In the genomic region with DNA sequence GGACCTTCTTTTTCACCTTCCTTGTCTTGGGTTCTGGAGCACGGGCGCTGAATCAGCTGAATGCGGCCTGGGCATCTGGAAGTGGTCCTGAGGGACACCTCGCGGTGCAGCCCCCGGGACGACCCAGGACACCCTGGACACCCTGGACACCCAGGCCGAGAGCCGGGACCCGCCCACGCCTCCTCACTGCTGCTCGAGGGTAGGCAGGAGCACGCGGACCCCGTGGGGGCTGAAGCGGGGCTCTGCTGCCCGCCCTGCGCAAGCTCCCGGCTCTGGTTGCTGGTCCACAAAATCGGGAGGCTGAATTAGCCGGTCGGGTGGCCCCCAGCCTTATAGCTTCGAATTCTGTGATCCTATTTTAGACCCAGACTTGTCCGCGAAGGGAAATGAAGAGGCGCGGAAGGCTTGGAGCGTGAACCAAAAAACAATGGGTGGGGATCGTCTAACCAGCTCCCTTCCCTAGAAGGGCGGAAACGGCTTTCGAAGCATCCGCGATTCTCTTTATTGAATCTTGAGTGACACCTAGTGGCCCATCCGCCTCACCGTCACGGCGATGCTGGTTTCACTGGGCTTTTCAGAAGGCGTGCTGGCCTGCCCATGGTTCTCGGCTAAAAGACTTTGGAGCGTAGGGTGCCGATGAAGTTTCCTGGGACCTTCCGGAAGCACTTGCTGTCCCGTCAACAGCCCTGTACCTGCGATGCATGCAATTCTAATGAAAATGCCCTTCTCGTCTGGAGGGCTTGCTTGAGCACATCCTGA, we compare ENCODE assay signal across 8 cellular contexts. TPM values are rescaled to one million over a fixed set of nuclear protein-coding genes. Genes with fewer than 3 reads are reported as not detected.
DNase-seq lines count a peak whose midpoint lies in the region; ATAC-seq and TF ChIP-seq lines count a peak whose summit lies in the region.

No MANE protein-coding gene starts in this region.

- 2% methylated on average over 25 of the region's 46 CpGs for WGBS in SK-N-SH (ENCODE audit: low lambda C conversion rate)
- 0 to 1% methylated on average over 21 to 46 of the region's 46 CpGs for WGBS in testis, 2 donors

- H3K4me3 Mint-ChIP-seq in glutamatergic neuron (ENCODE audit: unreplicated experiment), result peak overlapping the region; percentile 91

- no peaks in the 10 kb centered on the region for H4K20me1 ChIP-seq in SK-N-SH (ENCODE audit: insufficient read depth)
- no peaks in the 10 kb centered on the region for H4K20me1 ChIP-seq in osteoblast (ENCODE audit: insufficient read depth, low read length)

- peak overlapping the region; percentile 89 for H2AFZ ChIP-seq in SK-N-SH (ENCODE audit: low read depth)
- peak overlapping the region; percentile 76 for H2AFZ ChIP-seq in osteoblast (ENCODE audit: low read length)

- H3K36me3 Mint-ChIP-seq in glutamatergic neuron (ENCODE audit: unreplicated experiment), result no peaks in the 10 kb centered on the region

- H3K9me3 ChIP-seq in SK-N-SH (no peaks in the 10 kb centered on the region), osteoblast (ENCODE audit: low read depth, low read length) (no peaks in the 10 kb centered on the region), testis (no peaks in the 10 kb centered on the region)

- H3K79me2 ChIP-seq in SK-N-SH (ENCODE audit: insufficient read depth) (no peaks in the 10 kb centered on the region), osteoblast (ENCODE audit: insufficient read depth, low read length) (no peaks in the 10 kb centered on the region)

- H3K4me1 ChIP-seq in SK-N-SH (ENCODE audit: control insufficient read depth in 1 of 2, insufficient read depth in 2 of 2, low read depth in 1 of 2, low read length in 1 of 2), result peaks cover 8 to 14% of the 10 kb centered on the region in 2 experiments; a peak in 2 of 4 replicates
- peaks cover 32% of the 10 kb centered on the region for H3K4me1 ChIP-seq in osteoblast (ENCODE audit: insufficient read depth, low read length)
- H3K4me1 ChIP-seq in testis, result peaks cover 9% of the 10 kb centered on the region

- DNase-seq in GM04504 (ENCODE audit: low read depth), result peak; percentile 69
- DNase-seq in NB4 (ENCODE audit: low read depth), result peak; percentile 91
- peak; percentile 80 for DNase-seq in SK-N-SH
- DNase-seq in activated naive CD4-positive, alpha-beta T cell treated with anti-CD3 and anti-CD28 coated beads, Interleukin-2, amount 50 U/mL, for 16 hours, result peak; percentile 82
- peak; percentile 85 for DNase-seq in glutamatergic neuron
- peak; percentile 81 for DNase-seq in osteoblast (ENCODE audit: insufficient read length, low spot score, missing footprints)
- DNase-seq in testis, result peak; percentile 94

- H3K4me3 ChIP-seq in NB4 (ENCODE audit: low read depth, low read length) (peak overlapping the region; percentile 48), SK-N-SH (ENCODE audit: low read depth in 2 of 2, low read length in 1 of 2) (peak overlapping the region; percentile 63), osteoblast (ENCODE audit: insufficient read depth, low read length) (peak overlapping the region; percentile 81), testis (peak overlapping the region; percentile 47 to 55)

- H3K4me2 ChIP-seq in SK-N-SH, result peak overlapping the region; percentile 90
- H3K4me2 ChIP-seq in osteoblast (ENCODE audit: insufficient read depth, low read length), result peak overlapping the region; percentile 96

- peaks cover 21% of the 10 kb centered on the region for H3F3A ChIP-seq in SK-N-SH (replicated peaks; ENCODE audit: insufficient read depth)

- H3K27me3 ChIP-seq in SK-N-SH (ENCODE audit: insufficient read depth) (no peaks in the 10 kb centered on the region), osteoblast (ENCODE audit: insufficient read depth, low read length) (no peaks in the 10 kb centered on the region), testis (no peaks in the 10 kb centered on the region)

- intact Hi-C loops in testis (cut with DNase I; ENCODE audit: low total_unique reads), result loop anchor here (5.0 kb wide), 2 partner anchors 535 to 595 kb away; no protein-coding TSS in a partner anchor

- peak; percentile 88 for TF ChIP-seq CTCF in NB4 (IDR thresholded peaks at IDR 0.05; ENCODE audit: low read depth, low read length)
- peak; percentile 87 for TF ChIP-seq CTCF in SK-N-SH (IDR thresholded peaks at IDR 0.05)
- peak; percentile 73 for TF ChIP-seq CTCF in glutamatergic neuron (IDR thresholded peaks at IDR 0.05; ENCODE audit: partially characterized antibody, unreplicated experiment)
- TF ChIP-seq CTCF in osteoblast (IDR thresholded peaks at IDR 0.05; ENCODE audit: extremely low read depth, low read depth, low read length), result peak; percentile 90
- peak; percentile 65 to 80 (median 69) for TF ChIP-seq CTCF in testis (IDR thresholded peaks at IDR 0.05)

- no peak for TF ChIP-seq EP300 in SK-N-SH (IDR thresholded peaks at IDR 0.05; ENCODE audit: borderline replicate concordance in 1 of 2, low read depth in 1 of 2, low read length in 1 of 2)

- peaks cover 3% of the 10 kb centered on the region for H3K9me3 Mint-ChIP-seq in glutamatergic neuron (ENCODE audit: unreplicated experiment)

- CTCF ChIA-PET in SK-N-SH (lab: Yijun Ruan, JAX), result interaction anchor here (0.6 to 8.7 kb wide), 126 partner anchors 8 to 1317 kb away, joined by 3 to 182 read pairs (median 4); partner anchors contain the start of genes CRADD, MRPL42 and SOCS2

- POLR2A ChIA-PET in SK-N-SH (lab: Yijun Ruan, JAX), result interaction anchor here (1.0 to 2.2 kb wide), 5 partner anchors 214 to 565 kb away, joined by 3 to 11 read pairs (median 4); partner anchors contain the start of gene SOCS2

- H3K9ac ChIP-seq in SK-N-SH, result peak overlapping the region; percentile 68

- TF ChIP-seq POLR2A in NB4 (IDR thresholded peaks at IDR 0.05; ENCODE audit: extremely low read depth, insufficient read length) (no peak), testis (IDR thresholded peaks at IDR 0.05) (no peak)

- TF ChIP-seq RAD21 in SK-N-SH (IDR thresholded peaks at IDR 0.05; ENCODE audit: low read length), result peak; percentile 88

- H3K27me3 Mint-ChIP-seq in glutamatergic neuron (ENCODE audit: unreplicated experiment), result peaks cover 18% of the 10 kb centered on the region

- peaks cover 9% of the 10 kb centered on the region for H3K4me1 Mint-ChIP-seq in glutamatergic neuron (ENCODE audit: low read depth, unreplicated experiment)

- H3K9me2 ChIP-seq in SK-N-SH, result no peaks in the 10 kb centered on the region

- H3K27ac ChIP-seq in SK-N-SH (ENCODE audit: low read depth in 2 of 2, low read length in 1 of 2) (peak overlapping the region in 1 of 2 experiments; percentile 35; a peak in 1 of 4 replicates), osteoblast (ENCODE audit: low read depth, low read length) (peak overlapping the region; percentile 33), testis (peak overlapping the region in 1 of 2 donors; percentile 32)

- H3K27ac Mint-ChIP-seq in glutamatergic neuron (ENCODE audit: unreplicated experiment), result peak overlapping the region; percentile 81

- peak; percentile 82 for ATAC-seq in HG02588 (IDR thresholded peaks at IDR 0.05; ENCODE audit: unreplicated experiment)

- H3K36me3 ChIP-seq in SK-N-SH (replicated peaks in 1 of 2; ENCODE audit: control insufficient read depth in 1 of 2, insufficient read depth in 2 of 2, low read length in 1 of 2) (no peaks in the 10 kb centered on the region), osteoblast (ENCODE audit: insufficient read depth, low read length) (no peaks in the 10 kb centered on the region), testis (ENCODE audit: low read depth, missing control alignments) (no peaks in the 10 kb centered on the region)

TF ChIP-seq in SK-N-SH, 30 proteins besides CTCF, POLR2A, EP300 and RAD21 (continues in another document):
- peak; percentile 23; the same call in 1 of the 2 replicates for TF ChIP-seq RCOR1 (IDR thresholded peaks at IDR 0.05; ENCODE audit: low read length)
- no peak for TF ChIP-seq TCF12 (IDR thresholded peaks at IDR 0.05)
- peak; percentile 51; the same call in 1 of the 2 replicates for TF ChIP-seq SIN3A (IDR thresholded peaks at IDR 0.05; ENCODE audit: borderline replicate concordance, low read depth, low read length)
- TF ChIP-seq RXRA (IDR thresholded peaks at IDR 0.05; ENCODE audit: borderline replicate concordance, low read depth), result no peak
- TF ChIP-seq EZH2phosphoT487 (IDR thresholded peaks at IDR 0.05; ENCODE audit: borderline replicate concordance, low read depth), result no peak
- TF ChIP-seq ZBTB33 (IDR thresholded peaks at IDR 0.05; ENCODE audit: borderline replicate concordance, low read depth), result no peak
- peak; percentile 40 for TF ChIP-seq CHD2 (IDR thresholded peaks at IDR 0.05; ENCODE audit: low read length, partially characterized antibody)
- TF ChIP-seq GABPA (IDR thresholded peaks at IDR 0.05; ENCODE audit: low read depth), result peak; percentile 49; the same call in 1 of the 2 replicates
- peak; percentile 77 for TF ChIP-seq SMC3 (IDR thresholded peaks at IDR 0.05; ENCODE audit: low read depth, low read length)
- peak; percentile 38; the same call in 1 of the 2 replicates for TF ChIP-seq NRF1 (IDR thresholded peaks at IDR 0.05; ENCODE audit: low read depth, low read length)
- no peak for TF ChIP-seq RFX5 (IDR thresholded peaks at IDR 0.05; ENCODE audit: low read length)
- no peak for TF ChIP-seq TAF1 (IDR thresholded peaks at IDR 0.05; ENCODE audit: borderline replicate concordance, low read depth, low read length)
- TF ChIP-seq MEF2A (IDR thresholded peaks at IDR 0.05; ENCODE audit: borderline replicate concordance, low read depth), result no peak
- TF ChIP-seq YY1 (IDR thresholded peaks at IDR 0.05; ENCODE audit: low read depth), result no peak

RNA-seq across cellular contexts. Expression of gene PLXNC1, which starts 46.3 kb away (rescaled TPM):
- polyA plus RNA-seq in SK-N-SH (2012; rRNA removed) (0.23 and 0.28 TPM in 2 replicates), testis (ENCODE audit: insufficient read depth, low read depth, low replicate concordance) (36.5 TPM)
- 0.24 and 0.27 TPM in 2 replicates for polyA plus RNA-seq in SK-N-SH (2012; cell fraction: cytosol; rRNA removed)
- polyA plus RNA-seq in SK-N-SH (2012; cell fraction: nucleus; rRNA removed), result 0.28 and 0.50 TPM in 2 replicates
- total RNA-seq in glutamatergic neuron (ENCODE audit: unreplicated experiment) (4.9 TPM), osteoblast (3.3 and 3.8 TPM in 2 replicates), testis (100 to 1,000 TPM in 1 of 2 donors, 10 to 100 TPM in 1; 96.5 to 201 TPM)

Comparison
In these comparisons a context has a peak if more than half of its experiments do, and no peak if none do; other contexts are left out.
1. RNA of gene PLXNC1, which starts 46.3 kb away (total RNA-seq): 96.5 to 201 TPM in testis; 4.9 TPM in glutamatergic neuron (single experiment) and 3.3 to 3.8 TPM in osteoblast; every median in the first group is over 10 times any median in the second.
2. Peak in every context shown above with its lines, with median percentiles within 50 percentile points of each other: DNase-seq, H3K4me3 ChIP-seq and CTCF ChIP-seq.